Comparison of ENCODE assay signal across 19 cellular contexts in the genomic region with DNA sequence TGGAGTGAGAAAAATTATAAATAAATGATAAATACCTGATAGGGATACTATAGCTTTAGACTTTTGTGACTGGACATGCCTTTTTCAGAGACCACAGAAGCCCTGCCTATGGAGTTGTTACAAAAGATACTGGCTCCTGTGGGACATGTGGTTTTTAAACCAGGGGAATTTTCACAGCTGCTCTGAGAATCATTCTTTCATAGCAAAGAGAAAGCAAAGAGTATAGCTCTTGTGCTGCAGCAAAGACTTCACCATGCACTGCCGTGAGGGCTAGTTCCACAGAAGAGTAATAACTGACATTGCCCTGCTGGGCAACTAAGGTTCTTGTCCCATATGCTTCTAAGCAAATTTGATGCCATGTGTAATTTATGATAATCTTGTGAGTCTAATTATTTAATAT.
DNase-seq lines count a peak whose midpoint lies in the region; TF ChIP-seq lines count a peak whose summit lies in the region.
"Had no signal": no experiment of that assay in that cellular context is flagged by ENCODE, and none has a peak within 500 bp of the region (broad histone marks: within the 10 kb centered on the region; RNA-seq: fewer than 3 reads in every experiment).

No MANE protein-coding gene starts in this region.

- no peak for TF ChIP-seq CTCF in GM12865 (IDR thresholded peaks at IDR 0.05; ENCODE audit: insufficient read depth, low read depth, low read length, missing control alignments)
- TF ChIP-seq CTCF in OCI-LY7 (conservative IDR thresholded peaks at IDR 0.05; ENCODE audit: low read length) = no peak
- no peak for TF ChIP-seq CTCF in GM13977 (IDR thresholded peaks at IDR 0.05; ENCODE audit: extremely low read depth, insufficient read depth, missing control alignments)

- no peaks in the 10 kb centered on the region for H3K79me2 ChIP-seq in OCI-LY7 (ENCODE audit: insufficient read depth, low read depth, low read length)

- H3K36me3 ChIP-seq in adipocyte (ENCODE audit: control insufficient read depth, insufficient read depth, low read length, severe bottlenecking) (no peaks in the 10 kb centered on the region), OCI-LY7 (ENCODE audit: insufficient read depth, low read length) (no peaks in the 10 kb centered on the region)

- no peak overlapping the region for H3K4me2 ChIP-seq in OCI-LY7 (ENCODE audit: low read length)
- H3K4me2 ChIP-seq: A549, PC-9 had no signal

- no TSS peak for BruUV-seq in OCI-LY7 (replicated peaks; lab: Mats Ljungman, UMichigan)

- no peak overlapping the region for H3K27ac Mint-ChIP-seq in T-helper 2 cell treated with Interferon-gamma antibody and Interleukin-4, amounts not matched to agents 5 μg/mL and 100 μg/mL, for 36 hours
- H3K27ac Mint-ChIP-seq: H9 had no signal

- H3K4me1 Mint-ChIP-seq in T-helper 2 cell treated with Interferon-gamma antibody and Interleukin-4, amounts not matched to agents 5 μg/mL and 100 μg/mL, for 36 hours (ENCODE audit: low read depth) = no peaks in the 10 kb centered on the region
- H3K4me1 Mint-ChIP-seq: CD8-positive, alpha-beta memory T cell had no signal

- in situ Hi-C loops in GM13977 (cut with MboI; ENCODE audit: low pct_unique_long_range_greater_than_20kb, low sequenced_read_pairs, unreplicated experiment) = no loop called here

- H3K9me3 ChIP-seq in adipocyte (ENCODE audit: control insufficient read depth, low read length) (no peaks in the 10 kb centered on the region), OCI-LY7 (ENCODE audit: low read length) (no peaks in the 10 kb centered on the region)
- H3K9me3 ChIP-seq: A549 had no signal

- CTCF ChIA-PET in OCI-LY7 (lab: Charles Lee; ENCODE audit: unreplicated experiment) = interaction anchor here (0.6 kb wide), 1 partner anchor 216 kb away, joined by 3 read pairs; no protein-coding TSS in a partner anchor

- H3K4me1 ChIP-seq in adipocyte (ENCODE audit: control insufficient read depth, insufficient read depth, low read length) = peaks cover 5% of the 10 kb centered on the region
- H3K4me1 ChIP-seq in OCI-LY7 (ENCODE audit: insufficient read depth, low read length, poor library complexity, severe bottlenecking) = no peaks in the 10 kb centered on the region
- H3K4me1 ChIP-seq: A549 had no signal

- no peak overlapping the region for H3K9ac ChIP-seq in adipocyte (ENCODE audit: low read length)

- POLR2A ChIA-PET in OCI-LY7 (lab: Charles Lee) = interaction anchor here (0.8 to 1.1 kb wide), 3 partner anchors 14 to 137 kb away, joined by 3 read pairs; no protein-coding TSS in a partner anchor

- no peaks in the 10 kb centered on the region for H3K36me3 Mint-ChIP-seq in T-helper 2 cell treated with Interferon-gamma antibody and Interleukin-4, amounts not matched to agents 5 μg/mL and 100 μg/mL, for 36 hours (ENCODE audit: low read depth)
- H3K36me3 Mint-ChIP-seq: CD8-positive, alpha-beta memory T cell had no signal

- no peak overlapping the region for H3K4me3 Mint-ChIP-seq in T-helper 2 cell treated with Interferon-gamma antibody and Interleukin-4, amounts not matched to agents 5 μg/mL and 100 μg/mL, for 36 hours
- H3K4me3 Mint-ChIP-seq: CD8-positive, alpha-beta memory T cell; H9 had no signal

- H3K27ac ChIP-seq in OCI-LY7 (ENCODE audit: low read depth, low read length, poor library complexity, severe bottlenecking) = no peak overlapping the region
- H3K27ac ChIP-seq: A549, PC-9, RWPE1 had no signal

- no peaks in the 10 kb centered on the region for H3K27me3 Mint-ChIP-seq in T-helper 2 cell treated with Interferon-gamma antibody and Interleukin-4, amounts not matched to agents 5 μg/mL and 100 μg/mL, for 36 hours (ENCODE audit: low read depth)

- H3K4me3 ChIP-seq in GM12865 (ENCODE audit: low read depth, low read length) (no peak overlapping the region; the same call in 1 of the 2 replicates), adipocyte (ENCODE audit: low read length) (no peak overlapping the region), OCI-LY7 (ENCODE audit: low read depth, low read length, poor library complexity, severe bottlenecking) (no peak overlapping the region)
- H3K4me3 ChIP-seq: A549, PC-9 had no signal

- H4K20me1 ChIP-seq in OCI-LY7 (ENCODE audit: insufficient read depth, low read length) = no peaks in the 10 kb centered on the region

- peak; percentile 52 for DNase-seq in GM12865 (ENCODE audit: low read depth)
- DNase-seq in adipocyte (ENCODE audit: low read depth) = peak; percentile 4
- peak; percentile 71 for DNase-seq in fibroblast of peridontal ligament (ENCODE audit: extremely low read depth)
- DNase-seq in smooth muscle cell of the brain vasculature (ENCODE audit: low read depth, low spot score) = peak; percentile 1
- no peak for DNase-seq in OCI-LY7 (ENCODE audit: low spot score)
- DNase-seq in GM13977 (ENCODE audit: low spot score) = no peak
- DNase-seq in T-helper 2 cell treated with Interferon-gamma antibody and Interleukin-4, amounts not matched to agents 5 μg/mL and 100 μg/mL, for 36 hours (ENCODE audit: low spot score) = no peak
- DNase-seq: C1 segment of cervical spinal cord; CD8-positive, alpha-beta memory T cell; H9; IMR-90; NCI-H1417 treated with DMSO at 0.1 percent for 48 hours; NCI-H187 treated with DMSO at 0.1 percent for 48 hours; NCI-H2227 treated with DMSO at 0.1 percent for 48 hours; NCI-H510A treated with DMSO at 0.1 percent for 48 hours; NCI-H774; PC-9 had no signal

- no peaks in the 10 kb centered on the region for H3K27me3 ChIP-seq in adipocyte (replicated peaks; ENCODE audit: control insufficient read depth, insufficient read depth, low read length)

- H2AFZ ChIP-seq in OCI-LY7 (ENCODE audit: low read length) = no peak overlapping the region
- H2AFZ ChIP-seq: PC-9 had no signal

- no peaks in the 10 kb centered on the region for H3K9me2 ChIP-seq in OCI-LY7 (ENCODE audit: insufficient read depth, low read length)

- no peaks in the 10 kb centered on the region for H3K9me3 Mint-ChIP-seq in T-helper 2 cell treated with Interferon-gamma antibody and Interleukin-4, amounts not matched to agents 5 μg/mL and 100 μg/mL, for 36 hours
- H3K9me3 Mint-ChIP-seq: H9 had no signal

- intact Hi-C loops in OCI-LY7 (cut with micrococcal nuclease; ENCODE audit: unreplicated experiment) = no loop called here

Comparison
In these comparisons a context has a peak if more than half of its experiments do, and no peak if none do; other contexts are left out.
1. DNase-seq: peak in GM12865 (single experiment), adipocyte (single experiment), fibroblast of peridontal ligament (single experiment) and smooth muscle cell of the brain vasculature (single experiment); none in OCI-LY7 (single experiment), GM13977 (single experiment) and T-helper 2 cell treated with Interferon-gamma antibody and Interleukin-4, amounts not matched to agents 5 μg/mL and 100 μg/mL, for 36 hours (single experiment).